ENCODE assay signal across 1 cellular context in the genomic region with DNA sequence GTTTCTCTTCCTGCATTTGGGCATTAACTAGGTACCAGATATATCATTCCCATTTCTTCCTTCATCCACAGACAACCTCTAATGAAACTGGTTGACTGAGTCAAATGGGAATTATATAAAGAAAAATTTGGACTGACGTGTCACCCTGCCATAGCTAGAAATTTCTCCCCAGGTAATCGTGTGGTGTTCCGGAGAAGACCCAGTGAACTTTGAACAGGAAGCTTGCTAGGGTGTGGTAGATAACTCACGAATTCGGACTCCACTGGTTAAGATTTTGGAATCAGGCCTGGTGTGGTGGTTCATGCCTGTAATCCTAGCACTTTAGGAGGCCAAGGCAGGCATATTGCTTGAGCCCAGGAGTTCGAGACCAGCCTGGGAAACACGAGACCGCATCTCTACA.
TF ChIP-seq lines count a peak whose summit lies in the region.

No MANE protein-coding gene starts in this region.

TF ChIP-seq in IMR-90, 13 proteins besides CTCF, POLR2A, EP300 and RAD21 (continued from another document):
- TF ChIP-seq CHD1 (IDR thresholded peaks at IDR 0.05; ENCODE audit: low read depth, low read length) (no peak), FOS (IDR thresholded peaks at IDR 0.05; ENCODE audit: low read depth, low read length) (no peak), NFE2L2 (IDR thresholded peaks at IDR 0.05; ENCODE audit: low read depth, low read length) (no peak), MAZ (IDR thresholded peaks at IDR 0.05; ENCODE audit: borderline replicate concordance, low read depth, low read length) (no peak), BHLHE40 (IDR thresholded peaks at IDR 0.05; ENCODE audit: low read depth, low read length) (no peak), CEBPB (IDR thresholded peaks at IDR 0.05; ENCODE audit: low read depth, low read length) (no peak), RFX5 (IDR thresholded peaks at IDR 0.05; ENCODE audit: low read depth, low read length) (no peak), MAFK (IDR thresholded peaks at IDR 0.05; ENCODE audit: low read depth, low read length) (no peak)
- TF ChIP-seq, protein P1, sequence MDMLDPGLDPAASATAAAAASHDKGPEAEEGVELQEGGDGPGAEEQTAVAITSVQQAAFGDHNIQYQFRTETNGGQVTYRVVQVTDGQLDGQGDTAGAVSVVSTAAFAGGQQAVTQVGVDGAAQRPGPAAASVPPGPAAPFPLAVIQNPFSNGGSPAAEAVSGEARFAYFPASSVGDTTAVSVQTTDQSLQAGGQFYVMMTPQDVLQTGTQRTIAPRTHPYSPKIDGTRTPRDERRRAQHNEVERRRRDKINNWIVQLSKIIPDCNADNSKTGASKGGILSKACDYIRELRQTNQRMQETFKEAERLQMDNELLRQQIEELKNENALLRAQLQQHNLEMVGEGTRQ (IDR thresholded peaks at IDR 0.05; ENCODE audit: low read depth, low read length) = no peak
